1 cellular context compared by ENCODE assay signal in the genomic region with DNA sequence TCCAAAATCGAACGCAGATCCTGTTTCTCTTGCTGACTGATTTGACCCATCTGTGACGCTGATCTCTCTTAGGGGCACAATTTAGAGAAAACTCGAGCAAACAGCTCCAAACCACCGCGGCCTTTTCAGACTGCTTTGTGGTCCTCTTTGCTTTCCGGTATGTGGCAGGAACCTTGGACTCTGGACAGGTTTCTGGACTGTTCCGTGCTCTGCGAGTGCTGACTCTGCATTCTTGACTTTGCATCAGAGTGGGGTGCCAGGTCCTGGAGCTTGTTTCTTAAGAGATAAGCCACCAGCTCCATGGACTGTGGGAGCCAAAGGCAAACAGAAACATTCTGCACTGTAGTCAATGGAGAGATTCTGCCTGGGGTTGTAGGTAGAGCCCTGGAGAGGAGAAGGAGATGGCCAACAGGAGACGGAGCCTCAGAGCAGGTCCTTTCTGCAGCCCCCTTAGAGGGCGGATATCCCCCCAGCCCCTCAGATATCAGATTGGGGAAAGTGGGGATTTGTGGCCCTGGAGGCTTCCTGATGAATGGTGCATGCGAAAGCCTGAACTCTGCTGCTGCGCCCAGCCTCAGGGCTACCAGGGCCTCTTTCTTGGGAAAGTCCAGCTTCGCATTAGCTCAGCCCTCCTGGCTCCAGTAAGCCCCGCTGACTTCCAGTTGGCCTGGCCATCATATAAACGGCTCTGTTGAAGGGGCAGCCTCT.
TF ChIP-seq lines count a peak whose summit lies in the region.

No MANE protein-coding gene starts in this region.

TF ChIP-seq in HepG2, 621 proteins besides CTCF, POLR2A, EP300 and RAD21 (continued from another document and continues in another):
- TF ChIP-seq ZNF430 (CRISPR knock-in tag; IDR thresholded peaks at IDR 0.05) (peak; percentile 76; the same call in 1 of the 2 replicates), NFE2L1 (CRISPR knock-in tag; IDR thresholded peaks at IDR 0.05; ENCODE audit: borderline replicate concordance) (peak; percentile 61; the same call in 1 of the 2 replicates), RXRA (CRISPR knock-in tag; IDR thresholded peaks at IDR 0.05) (peak; percentile 73), KDM5B (CRISPR knock-in tag; IDR thresholded peaks at IDR 0.05; ENCODE audit: borderline replicate concordance) (peak; percentile 52), ZNF691 (CRISPR knock-in tag; IDR thresholded peaks at IDR 0.05; ENCODE audit: borderline replicate concordance, low read depth) (0 out of 2 replicates have a peak, but pooled peaks have one; percentile 45), MAFG (CRISPR knock-in tag; IDR thresholded peaks at IDR 0.05) (peak; percentile 95), GATA4 (IDR thresholded peaks at IDR 0.05; ENCODE audit: borderline replicate concordance, low read depth) (peak; percentile 65; the same call in 1 of the 2 replicates), GTF3A (CRISPR knock-in tag; conservative IDR thresholded peaks at IDR 0.05) (0 out of 2 replicates have a peak, but pooled peaks have one; percentile 25), HOMEZ (CRISPR knock-in tag; IDR thresholded peaks at IDR 0.05; ENCODE audit: low read depth) (peak; percentile 84), ZNF12 (CRISPR knock-in tag; IDR thresholded peaks at IDR 0.05) (0 out of 2 replicates have a peak, but pooled peaks have one; percentile 24), IKZF5 (CRISPR knock-in tag; IDR thresholded peaks at IDR 0.05) (peak; percentile 89; the same call in 1 of the 2 replicates), KLF6 (CRISPR knock-in tag; IDR thresholded peaks at IDR 0.05) (0 out of 2 replicates have a peak, but pooled peaks have one; percentile 47), MXI1 (IDR thresholded peaks at IDR 0.05; ENCODE audit: borderline replicate concordance, low read depth, low read length) (0 out of 3 replicates have a peak, but pooled peaks have one; percentile 25), BHLHE40 (IDR thresholded peaks at IDR 0.05; ENCODE audit: low read length) (no peak), ZNF468 (CRISPR knock-in tag; IDR thresholded peaks at IDR 0.05) (no peak), ZNF564 (CRISPR knock-in tag; IDR thresholded peaks at IDR 0.05) (peak; percentile 79; the same call in 1 of the 2 replicates), HNF1B (CRISPR knock-in tag; IDR thresholded peaks at IDR 0.05) (peak; percentile 52; the same call in 1 of the 2 replicates), MED8 (CRISPR knock-in tag; IDR thresholded peaks at IDR 0.05; ENCODE audit: insufficient replicate concordance) (peak; percentile 51), ZSCAN12 (CRISPR knock-in tag; IDR thresholded peaks at IDR 0.05) (no peak), HNRNPK (IDR thresholded peaks at IDR 0.05; ENCODE audit: low read depth, low read length, poor library complexity, severe bottlenecking) (no peak), NR0B2 (CRISPR knock-in tag; IDR thresholded peaks at IDR 0.05) (peak; percentile 36; the same call in 1 of the 2 replicates), ZNF761 (CRISPR knock-in tag; conservative IDR thresholded peaks at IDR 0.05) (0 out of 2 replicates have a peak, but pooled peaks have one; percentile 49), IRF1 (CRISPR knock-in tag; IDR thresholded peaks at IDR 0.05; ENCODE audit: low read depth) (0 out of 2 replicates have a peak, but pooled peaks have one; percentile 74), FOXA1 (IDR thresholded peaks at IDR 0.05) (no peak), FOXA1 (CRISPR knock-in tag; IDR thresholded peaks at IDR 0.05) (no peak), NCOA2 (CRISPR knock-in tag; IDR thresholded peaks at IDR 0.05) (peak; percentile 84), NCOR1 (IDR thresholded peaks at IDR 0.05; ENCODE audit: borderline replicate concordance, low read length) (peak; percentile 86), HMG20A (CRISPR knock-in tag; IDR thresholded peaks at IDR 0.05; ENCODE audit: borderline replicate concordance) (peak; percentile 63; the same call in 1 of the 2 replicates), KDM2A (CRISPR knock-in tag; IDR thresholded peaks at IDR 0.05; ENCODE audit: borderline replicate concordance, low read depth) (no peak), FOXC1 (CRISPR knock-in tag; IDR thresholded peaks at IDR 0.05; ENCODE audit: borderline replicate concordance) (no peak; the same call in 1 of the 2 replicates), MAFF (IDR thresholded peaks at IDR 0.05; ENCODE audit: low read depth, low read length) (peak; percentile 100), SKI (IDR thresholded peaks at IDR 0.05; ENCODE audit: partially characterized antibody) (peak; percentile 24), ZNF136 (CRISPR knock-in tag; IDR thresholded peaks at IDR 0.05; ENCODE audit: low read depth) (no peak), CEBPB (IDR thresholded peaks at IDR 0.05; ENCODE audit: borderline replicate concordance, low read depth, low read length) (0 out of 2 replicates have a peak, but pooled peaks have one; percentile 3), ATF7 (IDR thresholded peaks at IDR 0.05) (no peak), ATF7 (CRISPR knock-in tag; IDR thresholded peaks at IDR 0.05) (peak; percentile 52; the same call in 1 of the 2 replicates), FOSL2 (CRISPR knock-in tag; IDR thresholded peaks at IDR 0.05) (peak; percentile 59), ARNT2 (CRISPR knock-in tag; IDR thresholded peaks at IDR 0.05; ENCODE audit: low read depth) (no peak), ZNF329 (CRISPR knock-in tag; IDR thresholded peaks at IDR 0.05; ENCODE audit: low read depth) (no peak), ZBTB3 (CRISPR knock-in tag; IDR thresholded peaks at IDR 0.05; ENCODE audit: borderline replicate concordance, low read depth) (peak; percentile 64; the same call in 1 of the 2 replicates), ZNF20 (CRISPR knock-in tag; IDR thresholded peaks at IDR 0.05) (no peak), ZFX (CRISPR knock-in tag; IDR thresholded peaks at IDR 0.05; ENCODE audit: low read depth) (peak; percentile 74)
- TF ChIP-seq, protein P1, sequence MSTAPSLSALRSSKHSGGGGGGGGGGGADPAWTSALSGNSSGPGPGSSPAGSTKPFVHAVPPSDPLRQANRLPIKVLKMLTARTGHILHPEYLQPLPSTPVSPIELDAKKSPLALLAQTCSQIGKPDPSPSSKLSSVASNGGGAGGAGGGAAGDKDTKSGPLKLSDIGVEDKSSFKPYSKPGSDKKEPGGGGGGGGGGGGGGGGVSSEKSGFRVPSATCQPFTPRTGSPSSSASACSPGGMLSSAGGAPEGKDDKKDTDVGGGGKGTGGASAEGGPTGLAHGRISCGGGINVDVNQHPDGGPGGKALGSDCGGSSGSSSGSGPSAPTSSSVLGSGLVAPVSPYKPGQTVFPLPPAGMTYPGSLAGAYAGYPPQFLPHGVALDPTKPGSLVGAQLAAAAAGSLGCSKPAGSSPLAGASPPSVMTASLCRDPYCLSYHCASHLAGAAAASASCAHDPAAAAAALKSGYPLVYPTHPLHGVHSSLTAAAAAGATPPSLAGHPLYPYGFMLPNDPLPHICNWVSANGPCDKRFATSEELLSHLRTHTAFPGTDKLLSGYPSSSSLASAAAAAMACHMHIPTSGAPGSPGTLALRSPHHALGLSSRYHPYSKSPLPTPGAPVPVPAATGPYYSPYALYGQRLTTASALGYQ (CRISPR knock-in tag; IDR thresholded peaks at IDR 0.05): no peak
- TF ChIP-seq, protein P2, sequence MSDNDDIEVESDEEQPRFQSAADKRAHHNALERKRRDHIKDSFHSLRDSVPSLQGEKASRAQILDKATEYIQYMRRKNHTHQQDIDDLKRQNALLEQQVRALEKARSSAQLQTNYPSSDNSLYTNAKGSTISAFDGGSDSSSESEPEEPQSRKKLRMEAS (IDR thresholded peaks at IDR 0.05): peak; percentile 67; the same call in 1 of the 2 replicates
- TF ChIP-seq, protein P3, sequence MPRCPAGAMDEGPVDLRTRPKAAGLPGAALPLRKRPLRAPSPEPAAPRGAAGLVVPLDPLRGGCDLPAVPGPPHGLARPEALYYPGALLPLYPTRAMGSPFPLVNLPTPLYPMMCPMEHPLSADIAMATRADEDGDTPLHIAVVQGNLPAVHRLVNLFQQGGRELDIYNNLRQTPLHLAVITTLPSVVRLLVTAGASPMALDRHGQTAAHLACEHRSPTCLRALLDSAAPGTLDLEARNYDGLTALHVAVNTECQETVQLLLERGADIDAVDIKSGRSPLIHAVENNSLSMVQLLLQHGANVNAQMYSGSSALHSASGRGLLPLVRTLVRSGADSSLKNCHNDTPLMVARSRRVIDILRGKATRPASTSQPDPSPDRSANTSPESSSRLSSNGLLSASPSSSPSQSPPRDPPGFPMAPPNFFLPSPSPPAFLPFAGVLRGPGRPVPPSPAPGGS (CRISPR knock-in tag; IDR thresholded peaks at IDR 0.05): 0 out of 2 replicates have a peak, but pooled peaks have one; percentile 33
- TF ChIP-seq, protein P4, sequence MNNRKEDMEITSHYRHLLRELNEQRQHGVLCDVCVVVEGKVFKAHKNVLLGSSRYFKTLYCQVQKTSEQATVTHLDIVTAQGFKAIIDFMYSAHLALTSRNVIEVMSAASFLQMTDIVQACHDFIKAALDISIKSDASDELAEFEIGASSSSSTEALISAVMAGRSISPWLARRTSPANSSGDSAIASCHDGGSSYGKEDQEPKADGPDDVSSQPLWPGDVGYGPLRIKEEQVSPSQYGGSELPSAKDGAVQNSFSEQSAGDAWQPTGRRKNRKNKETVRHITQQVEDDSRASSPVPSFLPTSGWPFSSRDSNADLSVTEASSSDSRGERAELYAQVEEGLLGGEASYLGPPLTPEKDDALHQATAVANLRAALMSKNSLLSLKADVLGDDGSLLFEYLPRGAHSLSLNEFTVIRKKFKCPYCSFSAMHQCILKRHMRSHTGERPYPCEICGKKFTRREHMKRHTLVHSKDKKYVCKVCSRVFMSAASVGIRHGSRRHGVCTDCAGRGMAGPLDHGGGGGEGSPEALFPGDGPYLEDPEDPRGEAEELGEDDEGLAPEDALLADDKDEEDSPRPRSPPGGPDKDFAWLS (CRISPR knock-in tag; IDR thresholded peaks at IDR 0.05; ENCODE audit: borderline replicate concordance): 0 out of 2 replicates have a peak, but pooled peaks have one; percentile 22
- TF ChIP-seq, protein P5, sequence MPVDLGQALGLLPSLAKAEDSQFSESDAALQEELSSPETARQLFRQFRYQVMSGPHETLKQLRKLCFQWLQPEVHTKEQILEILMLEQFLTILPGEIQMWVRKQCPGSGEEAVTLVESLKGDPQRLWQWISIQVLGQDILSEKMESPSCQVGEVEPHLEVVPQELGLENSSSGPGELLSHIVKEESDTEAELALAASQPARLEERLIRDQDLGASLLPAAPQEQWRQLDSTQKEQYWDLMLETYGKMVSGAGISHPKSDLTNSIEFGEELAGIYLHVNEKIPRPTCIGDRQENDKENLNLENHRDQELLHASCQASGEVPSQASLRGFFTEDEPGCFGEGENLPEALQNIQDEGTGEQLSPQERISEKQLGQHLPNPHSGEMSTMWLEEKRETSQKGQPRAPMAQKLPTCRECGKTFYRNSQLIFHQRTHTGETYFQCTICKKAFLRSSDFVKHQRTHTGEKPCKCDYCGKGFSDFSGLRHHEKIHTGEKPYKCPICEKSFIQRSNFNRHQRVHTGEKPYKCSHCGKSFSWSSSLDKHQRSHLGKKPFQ (CRISPR knock-in tag; IDR thresholded peaks at IDR 0.05; ENCODE audit: insufficient replicate concordance): peak; percentile 56
- TF ChIP-seq, protein P6, sequence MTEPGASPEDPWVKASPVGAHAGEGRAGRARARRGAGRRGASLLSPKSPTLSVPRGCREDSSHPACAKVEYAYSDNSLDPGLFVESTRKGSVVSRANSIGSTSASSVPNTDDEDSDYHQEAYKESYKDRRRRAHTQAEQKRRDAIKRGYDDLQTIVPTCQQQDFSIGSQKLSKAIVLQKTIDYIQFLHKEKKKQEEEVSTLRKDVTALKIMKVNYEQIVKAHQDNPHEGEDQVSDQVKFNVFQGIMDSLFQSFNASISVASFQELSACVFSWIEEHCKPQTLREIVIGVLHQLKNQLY (CRISPR knock-in tag; IDR thresholded peaks at IDR 0.05): 0 out of 2 replicates have a peak, but pooled peaks have one; percentile 24
